ENCODE assay signal across 23 cellular contexts in the genomic region with DNA sequence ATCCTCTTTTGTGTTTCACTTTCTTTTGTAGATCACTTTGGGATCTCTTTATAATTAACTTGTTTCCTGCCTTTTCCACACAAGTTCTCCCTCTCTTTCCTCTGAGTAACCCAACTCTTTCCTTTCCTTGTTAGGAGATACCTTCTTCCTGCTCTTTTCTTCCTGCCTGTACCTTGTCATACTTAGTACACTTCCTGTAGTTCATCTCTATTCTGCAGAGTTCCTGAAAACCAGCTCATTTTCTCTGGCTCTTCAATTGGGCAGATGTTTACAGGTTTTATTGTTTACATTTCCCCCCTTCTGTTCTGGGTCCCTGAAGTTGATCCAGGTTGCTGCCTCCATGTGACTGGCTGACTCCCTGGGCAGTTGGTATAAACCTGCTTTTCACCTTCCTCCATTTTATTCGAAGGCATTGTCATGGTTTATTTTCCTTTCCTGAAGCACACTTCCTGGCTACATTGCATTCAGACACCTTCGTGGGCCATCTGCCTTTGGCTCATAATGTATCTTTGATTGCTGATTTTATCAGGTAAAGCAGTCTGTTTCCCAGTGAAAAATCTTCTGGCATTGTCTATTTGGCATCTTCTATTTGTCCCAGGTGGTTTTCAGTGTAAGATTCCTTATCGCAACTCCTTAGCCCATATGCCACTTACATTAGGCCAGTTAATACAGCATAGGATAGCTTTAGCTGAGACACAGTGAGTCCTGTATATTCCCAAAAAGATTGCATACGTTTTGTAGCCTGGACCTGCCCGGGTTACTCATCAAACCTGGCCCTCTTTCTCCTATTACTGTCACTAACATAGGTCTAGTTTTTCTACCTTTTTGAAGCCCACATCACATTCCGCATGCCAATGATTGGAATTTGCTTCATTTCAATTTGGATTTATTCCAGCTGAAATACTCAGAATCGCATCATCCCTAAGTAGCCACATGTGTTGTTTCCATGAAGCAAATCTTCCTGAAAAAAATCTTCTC. TPM values are rescaled to one million over a fixed set of nuclear protein-coding genes. Genes with fewer than 3 reads are reported as not detected.
A peak's percentile ranks its signal among the peaks of the same experiment; 100 is the strongest.
DNase-seq lines count a peak whose midpoint lies in the region; ATAC-seq and TF ChIP-seq lines count a peak whose summit lies in the region.
"Had no signal": no experiment of that assay in that cellular context is flagged by ENCODE, and none has a peak within 500 bp of the region (broad histone marks: within the 10 kb centered on the region; RNA-seq: fewer than 3 reads in every experiment).

No MANE protein-coding gene starts in this region.

- intact Hi-C loops in OCI-LY7 (cut with micrococcal nuclease; ENCODE audit: unreplicated experiment), result no loop called here
- intact Hi-C loops in CD4-positive, alpha-beta memory T cell (cut with micrococcal nuclease), result no loop called here

- H2AFZ ChIP-seq in OCI-LY7 (ENCODE audit: low read length) (0 out of 2 replicates have a peak overlapping the region, but pooled peaks have one; percentile 32), osteoblast (ENCODE audit: low read length) (no peak overlapping the region)
- H2AFZ ChIP-seq: parathyroid adenoma had no signal

- H3K9me3 Mint-ChIP-seq in endodermal cell, result no peaks in the 10 kb centered on the region
- no peaks in the 10 kb centered on the region for H3K9me3 Mint-ChIP-seq in CD4-positive, alpha-beta memory T cell
- H3K9me3 Mint-ChIP-seq: activated T-cell treated with anti-CD3 and anti-CD28 coated beads, Interleukin-2, amount 50 U/mL, for 4 hours; naive thymus-derived CD8-positive, alpha-beta T cell had no signal

- no peaks in the 10 kb centered on the region for H3K27me3 ChIP-seq in endodermal cell (ENCODE audit: control insufficient read depth, insufficient read depth, low read length, poor library complexity, severe bottlenecking)
- H3K27me3 ChIP-seq in CD4-positive, alpha-beta memory T cell (ENCODE audit: insufficient read depth, low read length), result no peaks in the 10 kb centered on the region
- H3K27me3 ChIP-seq in osteoblast (ENCODE audit: insufficient read depth, low read length), result no peaks in the 10 kb centered on the region
- H3K27me3 ChIP-seq: gastrocnemius medialis, sigmoid colon, transverse colon had no signal

- H3K4me3 Mint-ChIP-seq in endodermal cell, result no peak overlapping the region
- peak overlapping the region in 1 of 8 donors; percentile 8 for H3K4me3 Mint-ChIP-seq in CD4-positive, alpha-beta memory T cell
- H3K4me3 Mint-ChIP-seq: activated naive CD8-positive, alpha-beta T cell; activated T-cell treated with anti-CD3 and anti-CD28 coated beads, Interleukin-2, amount 50 U/mL, for 4 hours; naive thymus-derived CD8-positive, alpha-beta T cell had no signal

- no peaks in the 10 kb centered on the region for H3K9me2 ChIP-seq in OCI-LY7 (ENCODE audit: insufficient read depth, low read length)

- 88 to 94% methylated on average over 7 of the region's 7 CpGs for WGBS in endodermal cell (ENCODE audit: insufficient coverage in 1 of 2, insufficient read length in 1 of 2), 2 experiments

- H3K36me3 ChIP-seq in OCI-LY7 (ENCODE audit: insufficient read depth, low read length) (0 out of 2 replicates have a peak, but pooled peaks cover 4% of the 10 kb centered on the region), endodermal cell (ENCODE audit: control insufficient read depth, insufficient read depth, low read length) (peaks cover 37% of the 10 kb centered on the region), osteoblast (ENCODE audit: insufficient read depth, low read length) (no peaks in the 10 kb centered on the region)
- no peaks in the 10 kb centered on the region for H3K36me3 ChIP-seq in CD4-positive, alpha-beta memory T cell (ENCODE audit: insufficient read depth, low read length)

- no peak overlapping the region for H3K9ac ChIP-seq in endodermal cell (ENCODE audit: extremely low read depth, low read length, poor library complexity, severe bottlenecking)
- H3K9ac ChIP-seq: parathyroid adenoma had no signal

- H3K27ac ChIP-seq in C4-2B, result peak overlapping the region; percentile 41; the same call in 1 of the 2 replicates
- H3K27ac ChIP-seq in OCI-LY7 (ENCODE audit: low read depth, low read length, poor library complexity, severe bottlenecking), result no peak overlapping the region
- no peak overlapping the region for H3K27ac ChIP-seq in endodermal cell (ENCODE audit: low read depth, low read length)
- no peak overlapping the region for H3K27ac ChIP-seq in CD4-positive, alpha-beta memory T cell (ENCODE audit: low read depth, low read length)
- H3K27ac ChIP-seq in osteoblast (ENCODE audit: low read depth, low read length), result no peak overlapping the region
- H3K27ac ChIP-seq: gastrocnemius medialis, parathyroid adenoma, RWPE1, sigmoid colon, transverse colon had no signal

- no peaks in the 10 kb centered on the region for H4K20me1 ChIP-seq in OCI-LY7 (ENCODE audit: insufficient read depth, low read length)
- H4K20me1 ChIP-seq in osteoblast (ENCODE audit: insufficient read depth, low read length), result no peaks in the 10 kb centered on the region

- POLR2A ChIA-PET in OCI-LY7 (lab: Charles Lee), result no interaction called here
- POLR2A ChIA-PET in CD4-positive, alpha-beta memory T cell (lab: Charles Lee; ENCODE audit: partially characterized antibody), result no interaction called here

- peak; percentile 42 for DNase-seq in DMS153 (lab: John Stamatoyannopoulos, UW)
- DNase-seq in OCI-LY7 (ENCODE audit: low spot score), result no peak
- no peak for DNase-seq in endodermal cell
- no peak for DNase-seq in CD4-positive, alpha-beta memory T cell
- DNase-seq in osteoblast (ENCODE audit: insufficient read length, low spot score, missing footprints), result no peak
- DNase-seq: activated CD4-positive, alpha-beta T cell treated with anti-CD3 and anti-CD28 coated beads, Interleukin-2, amount 50 U/mL, for 48 hours; activated T-cell treated with anti-CD3 and anti-CD28 coated beads, Interleukin-2, amount 50 U/mL, for 4 hours; erythroblast; gastrocnemius medialis; left colon; naive thymus-derived CD8-positive, alpha-beta T cell; NCI-H1417 treated with DMSO at 0.1 percent for 48 hours; NCI-H226; sigmoid colon; stimulated activated CD4-positive, alpha-beta T cell treated with anti-CD3 and anti-CD28 coated beads, Interleukin-2, amount 100 ng/mL, for 24 hours; stimulated activated naive CD8-positive, alpha-beta T cell treated with anti-CD3 and anti-CD28 coated beads, Interleukin-15, Interleukin-2, amounts not matched to agents 100 U/mL and 50 U/mL, for 24 hours; SW 1271; transverse colon had no signal

- H3K4me1 Mint-ChIP-seq in endodermal cell, result peaks cover 9% of the 10 kb centered on the region
- H3K4me1 Mint-ChIP-seq in CD4-positive, alpha-beta memory T cell, result peaks cover 0 to 1% (median 0%) of the 10 kb centered on the region in 4 donors

- no peaks in the 10 kb centered on the region for H3K27me3 Mint-ChIP-seq in endodermal cell (ENCODE audit: insufficient read depth)
- H3K27me3 Mint-ChIP-seq in CD4-positive, alpha-beta memory T cell, result no peaks in the 10 kb centered on the region
- H3K27me3 Mint-ChIP-seq: activated naive CD8-positive, alpha-beta T cell; naive thymus-derived CD8-positive, alpha-beta T cell had no signal

- TF ChIP-seq CTCF in C4-2B (conservative IDR thresholded peaks at IDR 0.05) (no peak), OCI-LY7 (conservative IDR thresholded peaks at IDR 0.05; ENCODE audit: low read length) (no peak), endodermal cell (conservative IDR thresholded peaks at IDR 0.05) (no peak), osteoblast (IDR thresholded peaks at IDR 0.05; ENCODE audit: extremely low read depth, low read depth, low read length) (no peak)

- no peaks in the 10 kb centered on the region for H3K79me2 ChIP-seq in OCI-LY7 (ENCODE audit: insufficient read depth, low read depth, low read length)
- H3K79me2 ChIP-seq in osteoblast (ENCODE audit: insufficient read depth, low read length), result no peaks in the 10 kb centered on the region
- H3K79me2 ChIP-seq: parathyroid adenoma had no signal

- H3K4me2 ChIP-seq in OCI-LY7 (ENCODE audit: low read length), result no peak overlapping the region
- no peak overlapping the region for H3K4me2 ChIP-seq in osteoblast (ENCODE audit: insufficient read depth, low read length)

- no peaks in the 10 kb centered on the region for H3K4me1 ChIP-seq in OCI-LY7 (ENCODE audit: insufficient read depth, low read length, poor library complexity, severe bottlenecking)
- H3K4me1 ChIP-seq in endodermal cell (ENCODE audit: control insufficient read depth, insufficient read depth, low read length), result no peaks in the 10 kb centered on the region
- no peaks in the 10 kb centered on the region for H3K4me1 ChIP-seq in CD4-positive, alpha-beta memory T cell (ENCODE audit: insufficient read depth, low read length)
- no peaks in the 10 kb centered on the region for H3K4me1 ChIP-seq in osteoblast (ENCODE audit: insufficient read depth, low read length)
- H3K4me1 ChIP-seq: gastrocnemius medialis, parathyroid adenoma, sigmoid colon had no signal

- H3K4me3 ChIP-seq in OCI-LY7 (ENCODE audit: low read depth, low read length, poor library complexity, severe bottlenecking), result no peak overlapping the region
- H3K4me3 ChIP-seq in endodermal cell (ENCODE audit: low read length), result no peak overlapping the region
- H3K4me3 ChIP-seq in CD4-positive, alpha-beta memory T cell (ENCODE audit: low read length in 2 of 2), result no peak overlapping the region
- no peak overlapping the region for H3K4me3 ChIP-seq in osteoblast (ENCODE audit: insufficient read depth, low read length)
- H3K4me3 ChIP-seq: gastrocnemius medialis, sigmoid colon, transverse colon had no signal

- H3K36me3 Mint-ChIP-seq in endodermal cell (ENCODE audit: low read depth), result peaks cover 68% of the 10 kb centered on the region
- H3K36me3 Mint-ChIP-seq in CD4-positive, alpha-beta memory T cell, result peaks cover 1 to 12% of the 10 kb centered on the region in 2 donors

- CTCF ChIA-PET in OCI-LY7 (lab: Charles Lee; ENCODE audit: unreplicated experiment), result no interaction called here
- CTCF ChIA-PET in CD4-positive, alpha-beta memory T cell (lab: Charles Lee; ENCODE audit: partially characterized antibody), result no interaction called here

- no TSS peak for BruUV-seq in OCI-LY7 (replicated peaks; lab: Mats Ljungman, UMichigan)

- no peak for ATAC-seq in GM21447 (IDR thresholded peaks at IDR 0.05; ENCODE audit: unreplicated experiment)
- ATAC-seq: activated T-cell treated with anti-CD3 and anti-CD28 coated beads, Interleukin-2, amount 50 U/mL, for 4 hours; gastrocnemius medialis; left colon; naive thymus-derived CD8-positive, alpha-beta T cell; stimulated activated naive CD8-positive, alpha-beta T cell treated with anti-CD3 and anti-CD28 coated beads, Interleukin-15, Interleukin-2, amounts not matched to agents 100 U/mL and 50 U/mL, for 24 hours had no signal

- H3K9me3 ChIP-seq in OCI-LY7 (ENCODE audit: low read length) (no peaks in the 10 kb centered on the region), endodermal cell (ENCODE audit: control insufficient read depth, low read length) (no peaks in the 10 kb centered on the region), osteoblast (ENCODE audit: low read depth, low read length) (no peaks in the 10 kb centered on the region)
- H3K9me3 ChIP-seq in CD4-positive, alpha-beta memory T cell (ENCODE audit: control insufficient read depth in 1 of 2, low read length in 2 of 2), result no peaks in the 10 kb centered on the region
- H3K9me3 ChIP-seq: gastrocnemius medialis, sigmoid colon, transverse colon had no signal

- peak overlapping the region; percentile 18 for H3K27ac Mint-ChIP-seq in endodermal cell
- H3K27ac Mint-ChIP-seq in CD4-positive, alpha-beta memory T cell, result peak overlapping the region in 3 of 7 donors; percentile 19 to 53 (median 30)
- H3K27ac Mint-ChIP-seq: activated naive CD8-positive, alpha-beta T cell; naive thymus-derived CD8-positive, alpha-beta T cell had no signal

RNA-seq across cellular contexts. Expression of gene CTH, which starts 15.4 kb away (rescaled TPM):
- total RNA-seq in OCI-LY7 (2014; rRNA removed; shearing (Covaris generic)), result 6.3 and 9.7 TPM in 2 replicates
- total RNA-seq in OCI-LY7 (2022) (14.4 and 16.8 TPM in 2 replicates), endodermal cell (10 to 100 TPM; 19.1 to 26.2 TPM), osteoblast (11.2 and 13.8 TPM in 2 replicates)
- polyA plus RNA-seq in endodermal cell (2013, experiment 1 of 2), result 19.8 TPM
- polyA plus RNA-seq in endodermal cell (2013, experiment 2 of 2), result 15.8 TPM
- 1 to 10 TPM; 2.0 to 2.9 TPM for total RNA-seq in CD4-positive, alpha-beta memory T cell
- 1 to 10 TPM; 1.3 to 1.9 TPM for polyA plus RNA-seq in CD4-positive, alpha-beta memory T cell
